ENCODE assay signal across 8 cellular contexts in genomic region chr20:10447028-10447427, GRCh38. TPM values are rescaled to one million over a fixed set of nuclear protein-coding genes. Genes with fewer than 3 reads are reported as not detected.
DNase-seq lines count a peak whose midpoint lies in the region; ATAC-seq and TF ChIP-seq lines count a peak whose summit lies in the region.

No MANE protein-coding gene starts in this region.

- no peaks in the 10 kb centered on the region for H3K9me3 ChIP-seq in transverse colon
- H3K9me3 ChIP-seq in uterus, result no peaks in the 10 kb centered on the region

- WGBS in transverse colon (ENCODE audit: low coverage in 1 of 2), 2 donors, result 13 to 17% methylated on average over 3 of the region's 3 CpGs

- in situ Hi-C loops in transverse colon (cut with MboI; ENCODE audit: low pct_ligation_motif_present in 1 of 4, low pct_unique_long_range_greater_than_20kb in 1 of 4, low sequenced_read_pairs in 3 of 4), result loop anchor here in 1 of 4 donors (25.0 kb wide), 1 partner anchor 460 kb away; no protein-coding TSS in a partner anchor

- H3K27me3 ChIP-seq in ACC112 (ENCODE audit: insufficient read depth, low read length), result no peaks in the 10 kb centered on the region
- H3K27me3 ChIP-seq in transverse colon, result no peaks in the 10 kb centered on the region
- no peaks in the 10 kb centered on the region for H3K27me3 ChIP-seq in uterus

- ATAC-seq in GM18508 (IDR thresholded peaks at IDR 0.05; ENCODE audit: insufficient read depth, unreplicated experiment) (peak; percentile 95), HG02870 (IDR thresholded peaks at IDR 0.05; ENCODE audit: unreplicated experiment) (peak; percentile 99)

- H2AFZ ChIP-seq in ACC112 (ENCODE audit: low read length, unreplicated experiment), result peak overlapping the region; percentile 16

- TF ChIP-seq POLR2A in transverse colon (IDR thresholded peaks at IDR 0.05), result no peak
- TF ChIP-seq POLR2A in uterus (IDR thresholded peaks at IDR 0.05), result no peak

- peaks cover 14% of the 10 kb centered on the region for H3K79me2 ChIP-seq in ACC112 (ENCODE audit: control insufficient read depth, insufficient read depth, low read length, unreplicated experiment)

- no peak for TF ChIP-seq EP300 in transverse colon (IDR thresholded peaks at IDR 0.05; ENCODE audit: low read depth)

- peak overlapping the region; percentile 44; the same call in 1 of the 2 replicates for H3K4me3 ChIP-seq in ACC112 (ENCODE audit: low read depth, low read length)
- H3K4me3 ChIP-seq in fibroblast of pulmonary artery (replicated peaks; ENCODE audit: low read depth, low read length), result no peak overlapping the region
- no peak overlapping the region for H3K4me3 ChIP-seq in transverse colon
- H3K4me3 ChIP-seq in uterus, result no peak overlapping the region

- H3K36me3 ChIP-seq in ACC112 (ENCODE audit: insufficient read depth, low read length) (no peaks in the 10 kb centered on the region), transverse colon (no peaks in the 10 kb centered on the region), uterus (no peaks in the 10 kb centered on the region)

- H3K27ac ChIP-seq in ACC112 (ENCODE audit: low read depth, low read length) (peak overlapping the region; percentile 53), transverse colon (no peak overlapping the region), uterus (no peak overlapping the region)

- H3K4me1 ChIP-seq in ACC112 (ENCODE audit: control insufficient read depth, insufficient read depth, low read length, unreplicated experiment) (peaks cover 8% of the 10 kb centered on the region), transverse colon (peaks cover 0 to 11% (median 3%) of the 10 kb centered on the region in 4 donors), uterus (no peaks in the 10 kb centered on the region)

- intact Hi-C loops in transverse colon (cut with DNase I; ENCODE audit: low total_unique reads), result no loop called here
- intact Hi-C loops in uterus (cut with DNase I; ENCODE audit: low total_unique reads), result no loop called here

- no peak for TF ChIP-seq CTCF in fibroblast of pulmonary artery (IDR thresholded peaks at IDR 0.05; ENCODE audit: low read length, missing control alignments)
- TF ChIP-seq CTCF in transverse colon (IDR thresholded peaks at IDR 0.05), result no peak
- no peak for TF ChIP-seq CTCF in uterus (IDR thresholded peaks at IDR 0.05)

- DNase-seq in NCI-H2029 (lab: John Stamatoyannopoulos, UW), result peak; percentile 20
- peak; percentile 33 to 39 for DNase-seq in activated CD4-positive, alpha-beta T cell treated with anti-CD3 and anti-CD28 coated beads, Interleukin-2, amount 50 U/mL, for 4 hours
- peak; percentile 62 for DNase-seq in fibroblast of pulmonary artery (ENCODE audit: low read depth)
- DNase-seq in transverse colon, result peak; percentile 36
- no peak for DNase-seq in uterus

RNA-seq across cellular contexts. Expression of gene SLX4IP, which starts 11.9 kb away (rescaled TPM):
- 1 to 10 TPM; 5.4 to 8.4 (median 7.5) TPM for total RNA-seq in transverse colon
- 1 to 10 TPM in 3 of 4 donors, under 1 TPM in 1; 0.51 to 7.1 (median 2.0) TPM for total RNA-seq in uterus

RNA-seq across cellular contexts. Expression of gene MKKS, which starts 13.0 kb away (rescaled TPM):
- 10 to 100 TPM in 3 of 4 donors, under 1 TPM in 1; 0.80 to 22.5 (median 17.6) TPM for total RNA-seq in transverse colon
- total RNA-seq in uterus, result 10 to 100 TPM; 15.9 to 27.9 (median 20.3) TPM

Comparison
In these comparisons a context has a peak if more than half of its experiments do, and no peak if none do; other contexts are left out.
1. DNase-seq: peak in NCI-H2029 (single experiment), activated CD4-positive, alpha-beta T cell treated with anti-CD3 and anti-CD28 coated beads, Interleukin-2, amount 50 U/mL, for 4 hours (2 of 2), fibroblast of pulmonary artery (single experiment) and transverse colon (single experiment); none in uterus (0 of 2).